Comparison of ENCODE assay signal across 8 cellular contexts in genomic region chr12:68745376-68745903, GRCh38. TPM values are rescaled to one million over a fixed set of nuclear protein-coding genes. Genes with fewer than 3 reads are reported as not detected.
DNase-seq lines count a peak whose midpoint lies in the region; TF ChIP-seq lines count a peak whose summit lies in the region.

No MANE protein-coding gene starts in this region.

- H3K9me3 Mint-ChIP-seq in IgD-negative memory B cell = no peaks in the 10 kb centered on the region

- no peak for DNase-seq in brain microvascular endothelial cell
- DNase-seq in GM13977 (ENCODE audit: low spot score) = no peak
- DNase-seq in stimulated activated CD4-positive, alpha-beta T cell treated with anti-CD3 and anti-CD28 coated beads, Interleukin-2, amount 100 ng/mL, for 24 hours = no peak
- no peak for DNase-seq in pons (ENCODE audit: low spot score)
- no peak for DNase-seq in HuH-7 (ENCODE audit: low spot score)

- no peaks in the 10 kb centered on the region for H3K9me3 ChIP-seq in mucosa of stomach (ENCODE audit: control insufficient read depth, low read length)

- H3K4me3 ChIP-seq in GM12875 (ENCODE audit: low read depth, low read length) = peak overlapping the region; percentile 77
- peak overlapping the region; percentile 76 for H3K4me3 ChIP-seq in brain microvascular endothelial cell (ENCODE audit: low read depth, low read length)
- H3K4me3 ChIP-seq in mucosa of stomach (ENCODE audit: low read length) = peak overlapping the region; percentile 96

- TF ChIP-seq CTCF in GM12875 (IDR thresholded peaks at IDR 0.05; ENCODE audit: borderline replicate concordance, insufficient read depth, low read depth, low read length) (no peak), brain microvascular endothelial cell (IDR thresholded peaks at IDR 0.05; ENCODE audit: low read depth, low read length, missing control alignments) (no peak), GM13977 (IDR thresholded peaks at IDR 0.05; ENCODE audit: extremely low read depth, insufficient read depth, missing control alignments) (no peak)

- peak overlapping the region; percentile 82 to 96 (median 91) for H3K27ac Mint-ChIP-seq in IgD-negative memory B cell

- H3K27me3 ChIP-seq in brain microvascular endothelial cell (replicated peaks) (no peaks in the 10 kb centered on the region), mucosa of stomach (ENCODE audit: control insufficient read depth, insufficient read depth, low read length) (no peaks in the 10 kb centered on the region)

- in situ Hi-C loops in brain microvascular endothelial cell (cut with HindIII; ENCODE audit: low pct_ligation_motif_present, low sequenced_read_pairs) (no loop called here), GM13977 (cut with MboI; ENCODE audit: low pct_unique_long_range_greater_than_20kb, low sequenced_read_pairs, unreplicated experiment) (no loop called here)

- peak overlapping the region; percentile 69 for H3K27ac ChIP-seq in brain microvascular endothelial cell

- peaks cover 11% of the 10 kb centered on the region for H3K4me1 ChIP-seq in mucosa of stomach (ENCODE audit: control insufficient read depth, insufficient read depth, low read length)

- H3K36me3 ChIP-seq in brain microvascular endothelial cell (replicated peaks) (no peaks in the 10 kb centered on the region), mucosa of stomach (ENCODE audit: control insufficient read depth, insufficient read depth, low read length) (no peaks in the 10 kb centered on the region)

- peak overlapping the region; percentile 85 for H3K9ac ChIP-seq in mucosa of stomach (ENCODE audit: low read length)

- peak overlapping the region; percentile 91 to 100 (median 98) for H3K4me3 Mint-ChIP-seq in IgD-negative memory B cell

- peaks cover 28 to 49% (median 34%) of the 10 kb centered on the region in 3 donors for H3K4me1 Mint-ChIP-seq in IgD-negative memory B cell

- no peaks in the 10 kb centered on the region for H3K36me3 Mint-ChIP-seq in IgD-negative memory B cell

- no peaks in the 10 kb centered on the region for H3K27me3 Mint-ChIP-seq in IgD-negative memory B cell

RNA-seq across cellular contexts. Expression of gene SLC35E3, which starts 0.5 kb away (rescaled TPM):
- polyA plus RNA-seq in IgD-negative memory B cell = 15.2 TPM

RNA-seq across cellular contexts. Expression of gene NUP107, which starts 58.7 kb away (rescaled TPM):
- polyA plus RNA-seq in IgD-negative memory B cell = 28.9 TPM
